ENCODE assay signal across 11 cellular contexts in the genomic region with DNA sequence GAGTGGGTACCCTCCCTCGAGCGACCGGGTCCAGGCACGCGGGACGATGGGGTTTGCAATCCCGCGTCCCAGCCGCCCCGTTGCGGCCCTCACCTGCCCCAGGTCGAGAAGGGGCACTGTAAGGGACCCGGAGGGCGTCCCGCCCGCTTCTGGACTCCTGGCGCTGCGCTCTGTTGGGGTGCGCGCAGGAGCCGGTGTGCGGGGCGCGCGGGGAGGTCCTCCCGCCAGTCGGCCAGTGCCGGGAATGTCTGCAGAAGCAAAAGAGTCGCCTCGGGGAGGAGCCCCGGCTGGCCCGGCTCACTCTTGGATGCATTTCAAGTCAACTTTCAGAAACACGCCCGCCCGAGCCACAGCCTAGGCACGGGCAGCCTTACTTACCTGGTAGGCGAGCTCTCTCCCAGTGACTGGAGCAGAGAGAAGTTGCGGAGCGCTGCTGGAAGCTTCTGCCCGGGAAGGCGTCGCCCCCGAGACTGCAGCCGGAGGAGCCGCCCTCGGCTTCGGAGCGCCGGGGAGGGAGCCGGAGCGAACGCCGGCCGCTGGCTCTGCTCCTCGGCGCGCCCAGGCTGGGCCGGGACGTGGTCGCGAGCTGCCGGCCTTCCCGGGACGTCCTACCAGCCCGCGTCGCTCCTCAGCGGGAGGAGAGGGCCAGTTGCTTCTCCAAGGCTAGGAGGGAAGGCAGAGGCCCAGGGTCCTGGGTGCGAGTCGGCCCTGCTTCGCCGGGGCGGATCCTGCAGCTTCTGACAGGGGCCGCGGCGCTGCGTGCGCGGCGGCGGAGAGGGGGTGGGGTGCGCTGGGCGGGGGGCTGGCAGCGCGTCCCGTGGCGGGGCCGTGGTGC. TPM values are rescaled to one million over a fixed set of nuclear protein-coding genes. Genes with fewer than 3 reads are reported as not detected.
DNase-seq lines count a peak whose midpoint lies in the region; ATAC-seq and TF ChIP-seq lines count a peak whose summit lies in the region.
"Had no signal": no experiment of that assay in that cellular context is flagged by ENCODE, and none has a peak within 500 bp of the region (broad histone marks: within the 10 kb centered on the region; RNA-seq: fewer than 3 reads in every experiment).

A gene (minus strand): TSS at position 739 of the 835 bp plus-strand sequence. CDS start 1,156 bp downstream, outside the sequence.

- no peak within 1 kb of the TSS for H3K27ac ChIP-seq in endodermal cell (ENCODE audit: low read depth, low read length)
- no peak within 1 kb of the TSS for H3K27ac ChIP-seq in lower lobe of right lung
- no peak within 1 kb of the TSS for H3K27ac ChIP-seq in testis

- H3K9ac ChIP-seq in endodermal cell (ENCODE audit: extremely low read depth, low read length, poor library complexity, severe bottlenecking): no peak within 1 kb of the TSS

- no peaks in the 10 kb centered on the region for H3K36me3 ChIP-seq in MG63
- H3K36me3 ChIP-seq in endodermal cell (ENCODE audit: control insufficient read depth, insufficient read depth, low read length): no peaks in the 10 kb centered on the region
- no peaks in the 10 kb centered on the region for H3K36me3 ChIP-seq in lower lobe of right lung
- no peaks in the 10 kb centered on the region for H3K36me3 ChIP-seq in testis (ENCODE audit: low read depth, missing control alignments)

- peak within 1 kb of the TSS; percentile 64 for H3K4me3 Mint-ChIP-seq in endodermal cell
- H3K4me3 Mint-ChIP-seq in activated CD4-positive, alpha-beta T cell treated with anti-CD3 and anti-CD28 coated beads for 36 hours: no peak within 1 kb of the TSS
- H3K4me3 Mint-ChIP-seq: stimulated activated naive CD8-positive, alpha-beta T cell treated with anti-CD3 and anti-CD28 coated beads, Interleukin-15, Interleukin-2, amounts not matched to agents 100 ng/mL and 50 ng/mL, for 24 hours had no signal

- H3K27me3 Mint-ChIP-seq in endodermal cell (ENCODE audit: insufficient read depth): peaks cover 97% of the 10 kb centered on the region
- peaks cover 63% of the 10 kb centered on the region for H3K27me3 Mint-ChIP-seq in activated CD4-positive, alpha-beta T cell treated with anti-CD3 and anti-CD28 coated beads for 36 hours

- no peaks in the 10 kb centered on the region for H3K9me3 Mint-ChIP-seq in endodermal cell
- H3K9me3 Mint-ChIP-seq in activated CD4-positive, alpha-beta T cell treated with anti-CD3 and anti-CD28 coated beads for 36 hours (ENCODE audit: low read depth): no peaks in the 10 kb centered on the region
- H3K9me3 Mint-ChIP-seq: stimulated activated naive CD8-positive, alpha-beta T cell treated with anti-CD3 and anti-CD28 coated beads, Interleukin-15, Interleukin-2, amounts not matched to agents 100 ng/mL and 50 ng/mL, for 24 hours had no signal

- H3K4me1 ChIP-seq in endodermal cell (ENCODE audit: control insufficient read depth, insufficient read depth, low read length) (peaks cover 28% of the 10 kb centered on the region), lower lobe of right lung (peaks cover 25% of the 10 kb centered on the region), testis (no peaks in the 10 kb centered on the region)

- H3K36me3 Mint-ChIP-seq in endodermal cell (ENCODE audit: low read depth): no peaks in the 10 kb centered on the region
- H3K36me3 Mint-ChIP-seq in activated CD4-positive, alpha-beta T cell treated with anti-CD3 and anti-CD28 coated beads for 36 hours (ENCODE audit: low read depth): no peaks in the 10 kb centered on the region

- H3K27me3 ChIP-seq in MG63 (no peaks in the 10 kb centered on the region), endodermal cell (ENCODE audit: control insufficient read depth, insufficient read depth, low read length, poor library complexity, severe bottlenecking) (peaks cover 100% of the 10 kb centered on the region), lower lobe of right lung (ENCODE audit: low read depth) (peaks cover 76% of the 10 kb centered on the region), testis (no peaks in the 10 kb centered on the region)

- H3K27ac Mint-ChIP-seq in endodermal cell: no peak within 1 kb of the TSS
- no peak within 1 kb of the TSS for H3K27ac Mint-ChIP-seq in activated CD4-positive, alpha-beta T cell treated with anti-CD3 and anti-CD28 coated beads for 36 hours
- H3K27ac Mint-ChIP-seq: stimulated activated naive CD8-positive, alpha-beta T cell treated with anti-CD3 and anti-CD28 coated beads, Interleukin-15, Interleukin-2, amounts not matched to agents 100 ng/mL and 50 ng/mL, for 24 hours had no signal

- TF ChIP-seq CTCF in endodermal cell (conservative IDR thresholded peaks at IDR 0.05): no peak
- TF ChIP-seq CTCF in lower lobe of right lung (IDR thresholded peaks at IDR 0.05): no peak
- no peak for TF ChIP-seq CTCF in testis (IDR thresholded peaks at IDR 0.05)

- intact Hi-C loops in lower lobe of right lung (cut with DNase I) (no loop called here), testis (cut with DNase I; ENCODE audit: low total_unique reads) (no loop called here)
- intact Hi-C loops in activated CD4-positive, alpha-beta T cell treated with anti-CD3 and anti-CD28 coated beads for 36 hours (cut with DNase I, micrococcal nuclease): loop anchor here in 1 of 2 experiments (10.0 kb wide), 1 partner anchor 121 kb away; no protein-coding TSS in a partner anchor

- POLR2A ChIA-PET in activated CD4-positive, alpha-beta T cell treated with anti-CD3 and anti-CD28 coated beads for 36 hours (lab: Charles Lee): interaction anchor here (0.6 kb wide), 1 partner anchor 397 kb away, joined by 5 read pairs; no protein-coding TSS in a partner anchor

- CTCF ChIA-PET in activated CD4-positive, alpha-beta T cell treated with anti-CD3 and anti-CD28 coated beads for 36 hours (lab: Charles Lee): interaction anchor here (0.6 to 7.4 kb wide), 2 partner anchors 12 to 113 kb away, joined by 3 to 56 read pairs; no protein-coding TSS in a partner anchor

- peak in 1 of 2 donors; percentile 20 for ATAC-seq in lower lobe of right lung
- ATAC-seq in activated CD4-positive, alpha-beta T cell treated with anti-CD3 and anti-CD28 coated beads for 36 hours: no peak

- H3K4me1 Mint-ChIP-seq in endodermal cell: peaks cover 41% of the 10 kb centered on the region
- peaks cover 12% of the 10 kb centered on the region for H3K4me1 Mint-ChIP-seq in activated CD4-positive, alpha-beta T cell treated with anti-CD3 and anti-CD28 coated beads for 36 hours

- H3K9me3 ChIP-seq in MG63 (no peaks in the 10 kb centered on the region), endodermal cell (ENCODE audit: control insufficient read depth, low read length) (no peaks in the 10 kb centered on the region), lower lobe of right lung (no peaks in the 10 kb centered on the region), testis (no peaks in the 10 kb centered on the region)

- no peak for TF ChIP-seq POLR2A in testis (IDR thresholded peaks at IDR 0.05)

- DNase-seq in MG63 (peak; percentile 41), endodermal cell (peak; percentile 84), lower lobe of right lung (peak; percentile 45), testis (peak; percentile 34), NCI-H187 treated with DMSO at 0.1 percent for 48 hours (lab: John Stamatoyannopoulos, UW) (no peak)
- DNase-seq in activated CD8-positive, alpha-beta memory T cell treated with anti-CD3 and anti-CD28 coated beads for 24 hours: no peak
- no peak for DNase-seq in activated CD4-positive, alpha-beta T cell treated with anti-CD3 and anti-CD28 coated beads for 36 hours
- DNase-seq in NK-92 treated with Interleukin-12 subunit alpha and Interleukin-12 subunit beta, amount 100 ng/mL, for 24 hours (lab: John Stamatoyannopoulos, UW): no peak

- H3K4me3 ChIP-seq in MG63 (peak within 1 kb of the TSS; percentile 41), endodermal cell (ENCODE audit: low read length) (peak within 1 kb of the TSS; percentile 78), lower lobe of right lung (peak within 1 kb of the TSS; percentile 47), testis (peak within 1 kb of the TSS; percentile 37)

- 0% methylated on average over 54 to 88 of the region's 88 CpGs for WGBS in endodermal cell (ENCODE audit: insufficient coverage in 1 of 2, insufficient read length in 1 of 2), 2 experiments
- 1% methylated on average over 55 of the region's 88 CpGs; no CpG with 5 or more reads in 1 of the 2 donors for WGBS in testis, 2 donors

RNA-seq across cellular contexts. Expression of the gene that starts here (rescaled TPM):
- total RNA-seq in MG63 (2014; rRNA removed; shearing (Covaris generic); ENCODE audit: low replicate concordance): not detected in 2 replicates
- total RNA-seq in endodermal cell (1 to 10 TPM in 1 of 2 donors, under 1 TPM in 1; 0.13 to 1.6 TPM), lower lobe of right lung (0.21 TPM), testis (under 1 TPM; 0.62 to 0.94 TPM)
- polyA plus RNA-seq in endodermal cell (2013, experiment 1 of 2): 5.7 TPM
- polyA plus RNA-seq in endodermal cell (2013, experiment 2 of 2): 5.8 TPM
- 2.6 TPM for polyA plus RNA-seq in testis (ENCODE audit: insufficient read depth, low read depth, low replicate concordance)
- not detected for total RNA-seq in activated CD4-positive, alpha-beta T cell treated with anti-CD3 and anti-CD28 coated beads for 36 hours
- total RNA-seq: dermis microvascular lymphatic vessel endothelial cell, HT1080 had no signal

Comparison
In these comparisons a context has a peak if more than half of its experiments do, and no peak if none do; other contexts are left out.
1. Peak in DNase-seq and H3K4me3 ChIP-seq in MG63; RNA of the gene not detected or under 1 TPM.
2. Peak in DNase-seq and H3K4me3 ChIP-seq in lower lobe of right lung; RNA of the gene not detected or under 1 TPM.
3. DNase-seq: peak in endodermal cell (single experiment) and testis (single experiment); none in activated CD8-positive, alpha-beta memory T cell treated with anti-CD3 and anti-CD28 coated beads for 24 hours (single experiment), NCI-H187 treated with DMSO at 0.1 percent for 48 hours (single experiment), activated CD4-positive, alpha-beta T cell treated with anti-CD3 and anti-CD28 coated beads for 36 hours (single experiment) and NK-92 treated with Interleukin-12 subunit alpha and Interleukin-12 subunit beta, amount 100 ng/mL, for 24 hours (single experiment).
4. Peak in every context shown above with its lines, with median percentiles within 50 percentile points of each other: H3K4me3 ChIP-seq.